In genomic region chrX:11437642-11438379, GRCh38 we compare ENCODE assay signal across 12 cellular contexts.
A peak's percentile ranks its signal among the peaks of the same experiment; 100 is the strongest.
DNase-seq lines count a peak whose midpoint lies in the region; ATAC-seq, FAIRE-seq and TF ChIP-seq lines count a peak whose summit lies in the region.
"Had no signal": no experiment of that assay in that cellular context is flagged by ENCODE, and none has a peak within 500 bp of the region (broad histone marks: within the 10 kb centered on the region; RNA-seq: fewer than 3 reads in every experiment).

No MANE protein-coding gene starts in this region.

- WGBS in heart left ventricle, 4 donors: 61 to 78% (median 71%) methylated on average over 15 of the region's 15 CpGs
- WGBS in small intestine, 3 donors: 50 to 66% (median 60%) methylated on average over 15 of the region's 15 CpGs

- no peak for TF ChIP-seq CTCF in GM23338 (conservative IDR thresholded peaks at IDR 0.05; ENCODE audit: low read depth in 2 of 2)
- no peak for TF ChIP-seq CTCF in heart left ventricle (IDR thresholded peaks at IDR 0.05)

- H3K9me3 Mint-ChIP-seq in GM23338 (no peaks in the 10 kb centered on the region), immature natural killer cell (peaks cover 0 to 3% (median 0%) of the 10 kb centered on the region in 6 donors)
- H3K9me3 Mint-ChIP-seq: dendritic cell treated with granulocyte-macrophage colony-stimulating factor and Interleukin-4, amounts not matched to agents 40 ng/mL and 50 ng/mL, for 4 days; memory B cell had no signal

- H3K4me1 ChIP-seq in GM23338 (ENCODE audit: insufficient read depth): no peaks in the 10 kb centered on the region; the same call in 1 of the 2 replicates
- H3K4me1 ChIP-seq in heart left ventricle: no peaks in the 10 kb centered on the region
- no peaks in the 10 kb centered on the region for H3K4me1 ChIP-seq in small intestine (ENCODE audit: control insufficient read depth in 2 of 2, insufficient read depth in 1 of 2, low read depth in 1 of 2, low read length in 1 of 2)

- H3K27ac ChIP-seq in GM23338 (ENCODE audit: low read depth): no peak overlapping the region
- H3K27ac ChIP-seq in heart left ventricle: peak overlapping the region in 10 of 12 donors; percentile 22 to 64 (median 46)
- H3K27ac ChIP-seq in small intestine (ENCODE audit: low read depth in 1 of 2, low read length in 1 of 2): peak overlapping the region in 1 of 2 donors; percentile 8

- H3K4me3 ChIP-seq in GM23338 (no peak overlapping the region), heart left ventricle (peak overlapping the region in 3 of 12 donors; percentile 2 to 26 (median 10)), small intestine (ENCODE audit: low read depth in 1 of 2, low read length in 2 of 2) (no peak overlapping the region)

- H3F3A ChIP-seq in GM23338 (replicated peaks; ENCODE audit: low read depth): no peaks in the 10 kb centered on the region

- no peak overlapping the region for H3K4me3 Mint-ChIP-seq in GM23338
- H3K4me3 Mint-ChIP-seq in immature natural killer cell: no peak overlapping the region
- H3K4me3 Mint-ChIP-seq: dendritic cell treated with granulocyte-macrophage colony-stimulating factor and Interleukin-4, amounts not matched to agents 40 ng/mL and 50 ng/mL, for 4 days; memory B cell had no signal

- ATAC-seq in GM23338: no peak
- ATAC-seq in heart left ventricle: peak in 3 of 4 donors; percentile 55 to 92 (median 80)
- no peak for ATAC-seq in GM21528 (IDR thresholded peaks at IDR 0.05; ENCODE audit: low FRiP score, unreplicated experiment)

- DNase-seq in GM23338 (ENCODE audit: low spot score): no peak
- peak; percentile 63 for DNase-seq in amniotic epithelial cell (ENCODE audit: low read depth)
- peak in 4 of 5 donors; percentile 29 to 61 (median 44) for DNase-seq in heart left ventricle
- DNase-seq in small intestine: peak; percentile 67
- no peak for DNase-seq in NCI-H510A treated with DMSO at 0.1 percent for 48 hours (lab: John Stamatoyannopoulos, UW)
- DNase-seq in T-helper 1 cell: no peak
- no peak for DNase-seq in immature natural killer cell
- DNase-seq: DND-41, NCI-H1092 treated with DMSO at 0.1 percent for 48 hours had no signal

- intact Hi-C loops in heart left ventricle (cut with DNase I): no loop called here

- H3K9me2 ChIP-seq in GM23338 (ENCODE audit: insufficient read depth): no peaks in the 10 kb centered on the region

- no peaks in the 10 kb centered on the region for H3K36me3 Mint-ChIP-seq in GM23338 (ENCODE audit: low read depth)
- peaks cover 0 to 3% (median 0%) of the 10 kb centered on the region in 3 donors for H3K36me3 Mint-ChIP-seq in immature natural killer cell
- H3K36me3 Mint-ChIP-seq: memory B cell had no signal

- H3K27me3 Mint-ChIP-seq in GM23338 (ENCODE audit: insufficient read depth, low read depth, poor library complexity) (no peaks in the 10 kb centered on the region), immature natural killer cell (ENCODE audit: low read depth in 3 of 3) (peaks cover 0 to 3% (median 2%) of the 10 kb centered on the region in 3 donors)

- no peaks in the 10 kb centered on the region for H4K20me1 ChIP-seq in GM23338 (replicated peaks; ENCODE audit: insufficient read depth)

- no peak for FAIRE-seq in small intestine (lab: Jason Lieb, UNC)

- peak overlapping the region; percentile 67; the same call in 1 of the 2 replicates for H3K27ac Mint-ChIP-seq in GM23338
- no peak overlapping the region for H3K27ac Mint-ChIP-seq in immature natural killer cell
- H3K27ac Mint-ChIP-seq: dendritic cell treated with granulocyte-macrophage colony-stimulating factor and Interleukin-4, amounts not matched to agents 40 ng/mL and 50 ng/mL, for 4 days; memory B cell had no signal

- H3K4me1 Mint-ChIP-seq in GM23338 (peaks cover 15% of the 10 kb centered on the region), immature natural killer cell (no peaks in the 10 kb centered on the region)
- H3K4me1 Mint-ChIP-seq: memory B cell had no signal

- no peaks in the 10 kb centered on the region for H3K9me3 ChIP-seq in heart left ventricle
- H3K9me3 ChIP-seq in small intestine (ENCODE audit: control insufficient read depth, low read depth): no peaks in the 10 kb centered on the region

- no peaks in the 10 kb centered on the region for H3K27me3 ChIP-seq in GM23338 (ENCODE audit: insufficient read depth)
- H3K27me3 ChIP-seq in heart left ventricle: peaks cover 0 to 6% (median 0%) of the 10 kb centered on the region in 9 donors
- H3K27me3 ChIP-seq in small intestine (ENCODE audit: control insufficient read depth in 2 of 2, insufficient read depth in 2 of 2, low read length in 2 of 2): no peaks in the 10 kb centered on the region

- H3K36me3 ChIP-seq in GM23338 (ENCODE audit: insufficient read depth): no peaks in the 10 kb centered on the region
- H3K36me3 ChIP-seq in heart left ventricle: no peaks in the 10 kb centered on the region
- H3K36me3 ChIP-seq in small intestine (ENCODE audit: control insufficient read depth in 2 of 2, insufficient read depth in 2 of 2, low read length in 2 of 2): no peaks in the 10 kb centered on the region

- H2AFZ ChIP-seq in GM23338: no peak overlapping the region

- no peaks in the 10 kb centered on the region for H3K79me2 ChIP-seq in GM23338 (replicated peaks; ENCODE audit: insufficient read depth)

- TF ChIP-seq POLR2A in heart left ventricle (IDR thresholded peaks at IDR 0.05): no peak

- H3K4me2 ChIP-seq in GM23338: no peak overlapping the region; the same call in 1 of the 2 replicates

TF ChIP-seq in GM23338, 12 proteins besides CTCF, POLR2A, EP300 and RAD21:
- no peak for TF ChIP-seq EZH2phosphoT487 (IDR thresholded peaks at IDR 0.05; ENCODE audit: unreplicated experiment)
- TF ChIP-seq ETS1 (IDR thresholded peaks at IDR 0.05): no peak
- no peak for TF ChIP-seq JUNB (IDR thresholded peaks at IDR 0.05; ENCODE audit: unreplicated experiment)
- no peak for TF ChIP-seq ZNF114 (CRISPR knock-in tag; IDR thresholded peaks at IDR 0.05)
- no peak for TF ChIP-seq REST (IDR thresholded peaks at IDR 0.05; ENCODE audit: unreplicated experiment)
- TF ChIP-seq STAT1 (IDR thresholded peaks at IDR 0.05; ENCODE audit: unreplicated experiment): no peak
- no peak for TF ChIP-seq POLR2AphosphoS5 (IDR thresholded peaks at IDR 0.05; ENCODE audit: low read depth)
- no peak for TF ChIP-seq CREB1 (CRISPR knock-in tag; IDR thresholded peaks at IDR 0.05; ENCODE audit: low read depth)
- no peak for TF ChIP-seq NANOG (IDR thresholded peaks at IDR 0.05; ENCODE audit: borderline replicate concordance)
TF ChIP-seq in GM23338: peak in this region for 0.

Comparison
In these comparisons a context has a peak if more than half of its experiments do, and no peak if none do; other contexts are left out.
1. ATAC-seq: peak in heart left ventricle (3 of 4); none in GM23338 (single experiment) and GM21528 (single experiment).
2. DNase-seq: peak in amniotic epithelial cell (single experiment), heart left ventricle (4 of 5) and small intestine (single experiment); none in GM23338 (single experiment), NCI-H510A treated with DMSO at 0.1 percent for 48 hours (single experiment), T-helper 1 cell (0 of 5) and immature natural killer cell (0 of 3).